In the genomic region with DNA sequence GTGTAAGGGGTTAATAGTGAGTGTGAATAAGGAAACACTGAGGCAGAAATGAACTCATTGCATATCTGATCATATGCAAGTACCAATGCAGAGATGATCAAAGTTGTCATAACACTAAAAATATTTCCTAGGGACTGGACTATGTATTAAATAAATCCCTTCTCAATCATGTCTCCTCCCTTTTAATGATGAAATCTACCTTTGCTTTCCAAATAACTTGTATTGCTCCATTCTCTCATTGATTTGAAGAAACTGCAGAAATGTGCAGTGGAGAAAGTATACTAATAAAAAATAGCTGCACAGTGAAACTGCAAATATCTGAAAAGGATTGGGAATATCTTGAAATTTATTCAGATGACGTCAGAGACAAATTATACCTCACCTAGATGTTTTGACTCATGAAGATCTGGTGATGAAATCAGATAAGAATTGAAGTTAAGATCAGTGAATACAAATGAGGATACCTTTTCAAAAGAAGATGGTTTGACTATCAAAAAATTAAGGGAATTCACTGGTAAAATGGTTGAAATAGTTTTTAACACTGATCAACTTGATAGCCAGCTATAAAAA, we compare ENCODE assay signal across 35 cellular contexts.
DNase-seq lines count a peak whose midpoint lies in the region; ATAC-seq, FAIRE-seq and TF ChIP-seq lines count a peak whose summit lies in the region.
"Had no signal": no experiment of that assay in that cellular context is flagged by ENCODE, and none has a peak within 500 bp of the region (broad histone marks: within the 10 kb centered on the region; RNA-seq: fewer than 3 reads in every experiment).

No MANE protein-coding gene starts in this region.

- H3K9ac ChIP-seq in HepG2 (ENCODE audit: insufficient read depth, low read depth, low read length), result no peak overlapping the region
- H3K9ac ChIP-seq in mesendoderm (ENCODE audit: low read length), result no peak overlapping the region
- H3K9ac ChIP-seq in SK-N-SH, result no peak overlapping the region
- H3K9ac ChIP-seq: BLaER1; BLaER1 treated with 17β-estradiol and CSF1 and Interleukin-3, amounts not matched to agents 10 nM and 100 nM had no signal

- no peaks in the 10 kb centered on the region for H3K9me2 ChIP-seq in SK-N-SH

- no peak overlapping the region for H2AK5ac ChIP-seq in mesendoderm (ENCODE audit: low read length)

- WGBS in HepG2 (ENCODE audit: low lambda C conversion rate), result 0% methylated on average over 1 of the region's 1 CpG
- WGBS in mesendoderm (ENCODE audit: extremely low coverage, insufficient coverage, low lambda C conversion rate), result no CpG with 5 or more reads among the region's 1 CpG
- 3% methylated on average over 1 of the region's 1 CpG for WGBS in SK-N-SH (ENCODE audit: low lambda C conversion rate)

- TF ChIP-seq CTCF in HEK293 (tag by site-specific recombination; IDR thresholded peaks at IDR 0.05) (no peak), HepG2 (CRISPR knock-in tag; IDR thresholded peaks at IDR 0.05) (no peak), HFFc6 (IDR thresholded peaks at IDR 0.05) (no peak), SK-N-SH (IDR thresholded peaks at IDR 0.05) (no peak)

- H3K79me2 ChIP-seq in HepG2 (ENCODE audit: insufficient read depth, low read length), result no peaks in the 10 kb centered on the region
- H3K79me2 ChIP-seq in mesendoderm (ENCODE audit: control insufficient read depth, insufficient read depth, low read length), result no peaks in the 10 kb centered on the region
- no peaks in the 10 kb centered on the region for H3K79me2 ChIP-seq in SK-N-SH (ENCODE audit: insufficient read depth)

- no peak overlapping the region for H3K4ac ChIP-seq in mesendoderm (ENCODE audit: low read depth, low read length)

- TF ChIP-seq RAD21 in HepG2 (CRISPR knock-in tag; IDR thresholded peaks at IDR 0.05) (no peak), SK-N-SH (IDR thresholded peaks at IDR 0.05; ENCODE audit: low read length) (no peak)

- no peak overlapping the region for H3K18ac ChIP-seq in mesendoderm (ENCODE audit: low read length)

- no peak overlapping the region for H3K4me3 ChIP-seq in HEK293 (ENCODE audit: low read depth, low read length)
- no peak overlapping the region for H3K4me3 ChIP-seq in HepG2 (replicated peaks in 1 of 3; ENCODE audit: insufficient read depth in 1 of 3, low read depth in 2 of 3, low read length in 3 of 3)
- H3K4me3 ChIP-seq in mesendoderm (ENCODE audit: low read length), result no peak overlapping the region
- no peak overlapping the region for H3K4me3 ChIP-seq in SK-N-SH (ENCODE audit: low read depth in 2 of 2, low read length in 1 of 2)
- H3K4me3 ChIP-seq: A549; BLaER1; BLaER1 treated with 17β-estradiol and CSF1 and Interleukin-3, amounts not matched to agents 10 nM and 100 nM had no signal

- intact Hi-C loops in HepG2 (cut with micrococcal nuclease; ENCODE audit: unreplicated experiment), result no loop called here

- H3K4me1 Mint-ChIP-seq in HFFc6 (ENCODE audit: low read depth), result no peaks in the 10 kb centered on the region
- H3K4me1 Mint-ChIP-seq: B cell; CD14-positive monocyte; CD4-positive, alpha-beta memory T cell; CD4-positive, CD25-positive, alpha-beta regulatory T cell; CD8-positive, alpha-beta memory T cell had no signal

- POLR2A ChIA-PET in HEK293 (lab: Yijun Ruan, JAX) (no interaction called here), HepG2 (lab: Yijun Ruan, JAX) (no interaction called here), SK-N-SH (lab: Yijun Ruan, JAX) (no interaction called here)

- H3K9me3 ChIP-seq in HEK293 (ENCODE audit: control insufficient read depth, insufficient read depth, low read depth, low read length) (no peaks in the 10 kb centered on the region), HepG2 (ENCODE audit: low read length) (peaks cover 43% of the 10 kb centered on the region), SK-N-SH (no peaks in the 10 kb centered on the region)
- H3K9me3 ChIP-seq: A549, BE2C, Caco-2 had no signal

- no peak overlapping the region for H3K23ac ChIP-seq in mesendoderm (ENCODE audit: low read length)

- H3K27me3 ChIP-seq in HepG2 (ENCODE audit: control insufficient read depth in 1 of 2, insufficient read depth in 2 of 2, low read length in 2 of 2) (no peaks in the 10 kb centered on the region), mesendoderm (ENCODE audit: insufficient read depth, low read length, poor library complexity) (no peaks in the 10 kb centered on the region), SK-N-SH (ENCODE audit: insufficient read depth) (no peaks in the 10 kb centered on the region)
- H3K27me3 ChIP-seq: BE2C; BLaER1; BLaER1 treated with 17β-estradiol and CSF1 and Interleukin-3, amounts not matched to agents 10 nM and 100 nM had no signal

- BruUV-seq in HepG2 (replicated peaks; lab: Mats Ljungman, UMichigan), result no TSS peak

- peak overlapping the region; percentile 27 for H2BK15ac ChIP-seq in mesendoderm (replicated peaks; ENCODE audit: low read depth)

- H4K8ac ChIP-seq in mesendoderm (ENCODE audit: low read depth, low read length), result no peak overlapping the region

- no peak overlapping the region for H4K5ac ChIP-seq in mesendoderm (ENCODE audit: low read length)

- no peaks in the 10 kb centered on the region for H3K4me1 ChIP-seq in HEK293 (ENCODE audit: control insufficient read depth, insufficient read depth, low read length)
- H3K4me1 ChIP-seq in HepG2 (ENCODE audit: insufficient read depth, low read length), result no peaks in the 10 kb centered on the region
- H3K4me1 ChIP-seq in mesendoderm (ENCODE audit: control insufficient read depth, low read depth, low read length), result no peaks in the 10 kb centered on the region
- no peaks in the 10 kb centered on the region for H3K4me1 ChIP-seq in SK-N-SH (ENCODE audit: control insufficient read depth in 1 of 2, insufficient read depth in 2 of 2, low read depth in 1 of 2, low read length in 1 of 2)
- H3K4me1 ChIP-seq: A549; BE2C; BLaER1 treated with 17β-estradiol and CSF1 and Interleukin-3, amounts not matched to agents 10 nM and 100 nM; Caco-2 had no signal

- in situ Hi-C loops in HepG2 (cut with HindIII; ENCODE audit: extremely low pct_ligation_motif_present, low pct_unique_long_range_greater_than_20kb), result no loop called here

- ATAC-seq in left lobe of liver (peak; percentile 67), HepG2 (no peak)
- ATAC-seq: A549; CD8-positive, alpha-beta T cell had no signal

- TF ChIP-seq EP300 in HepG2 (IDR thresholded peaks at IDR 0.05; ENCODE audit: low read depth in 2 of 2, low read length in 2 of 2), result no peak
- TF ChIP-seq EP300 in HepG2 (CRISPR knock-in tag; IDR thresholded peaks at IDR 0.05; ENCODE audit: borderline replicate concordance), result no peak
- no peak for TF ChIP-seq EP300 in SK-N-SH (IDR thresholded peaks at IDR 0.05; ENCODE audit: borderline replicate concordance in 1 of 2, low read depth in 1 of 2, low read length in 1 of 2)

- no peak overlapping the region for H2BK5ac ChIP-seq in mesendoderm (ENCODE audit: low read length)

- no peak overlapping the region for H2BK120ac ChIP-seq in mesendoderm (ENCODE audit: low read depth, low read length)

- H2AFZ ChIP-seq in HepG2 (ENCODE audit: low read length) (no peak overlapping the region), SK-N-SH (ENCODE audit: low read depth) (no peak overlapping the region)

- H3K36me3 Mint-ChIP-seq in HFFc6 (ENCODE audit: low read depth), result no peaks in the 10 kb centered on the region
- H3K36me3 Mint-ChIP-seq: CD14-positive monocyte; CD4-positive, alpha-beta memory T cell; CD4-positive, CD25-positive, alpha-beta regulatory T cell; CD8-positive, alpha-beta memory T cell; CD8-positive, alpha-beta T cell had no signal

- no peak overlapping the region for H3K56ac ChIP-seq in mesendoderm (ENCODE audit: low read length)

- no peak overlapping the region for H3K4me2 ChIP-seq in HepG2 (ENCODE audit: low read depth, low read length)
- H3K4me2 ChIP-seq in mesendoderm (ENCODE audit: low read length), result no peak overlapping the region
- H3K4me2 ChIP-seq in SK-N-SH, result no peak overlapping the region
- H3K4me2 ChIP-seq: A549; BLaER1; BLaER1 treated with 17β-estradiol and CSF1 and Interleukin-3, amounts not matched to agents 10 nM and 100 nM had no signal

- H3K9me3 Mint-ChIP-seq in HFFc6, result peaks cover 11% of the 10 kb centered on the region

- H3K36me3 ChIP-seq in HEK293 (ENCODE audit: control insufficient read depth in 2 of 2, insufficient read depth in 1 of 2, low read length in 2 of 2) (no peaks in the 10 kb centered on the region), HepG2 (replicated peaks in 1 of 2; ENCODE audit: control insufficient read depth in 1 of 2, insufficient read depth in 2 of 2, low read length in 2 of 2) (no peaks in the 10 kb centered on the region), mesendoderm (ENCODE audit: control insufficient read depth, insufficient read depth, low read length) (no peaks in the 10 kb centered on the region), SK-N-SH (replicated peaks in 1 of 2; ENCODE audit: control insufficient read depth in 1 of 2, insufficient read depth in 2 of 2, low read length in 1 of 2) (no peaks in the 10 kb centered on the region)
- H3K36me3 ChIP-seq: BE2C; BLaER1; BLaER1 treated with 17β-estradiol and CSF1 and Interleukin-3, amounts not matched to agents 10 nM and 100 nM had no signal

- no peak for FAIRE-seq in HepG2 (lab: Jason Lieb, UNC)
- FAIRE-seq in GM19239 (lab: Jason Lieb, UNC), result no peak
- FAIRE-seq: A549, D721Med had no signal

- TF ChIP-seq POLR2A in HepG2 (IDR thresholded peaks at IDR 0.05; ENCODE audit: insufficient read depth in 1 of 2, low read depth in 2 of 2, low read length in 2 of 2), result no peak

- no peak overlapping the region for H3K27ac Mint-ChIP-seq in HFFc6
- H3K27ac Mint-ChIP-seq: B cell; CD14-positive monocyte; CD4-positive, alpha-beta memory T cell; CD4-positive, alpha-beta T cell; CD4-positive, CD25-positive, alpha-beta regulatory T cell; CD8-positive, alpha-beta memory T cell; CD8-positive, alpha-beta T cell had no signal

- H4K20me1 ChIP-seq in HepG2 (ENCODE audit: insufficient read depth, low read length) (no peaks in the 10 kb centered on the region), SK-N-SH (ENCODE audit: insufficient read depth) (no peaks in the 10 kb centered on the region)
- H4K20me1 ChIP-seq: BLaER1; BLaER1 treated with 17β-estradiol and CSF1 and Interleukin-3, amounts not matched to agents 10 nM and 100 nM had no signal

- DNase-seq in left lobe of liver (ENCODE audit: low spot score), result no peak
- DNase-seq in HepG2 (ENCODE audit: low spot score), result no peak
- DNase-seq in mesendoderm, result no peak
- DNase-seq in GM19239 (ENCODE audit: insufficient read length, low spot score), result no peak
- no peak for DNase-seq in HFFc6
- no peak for DNase-seq in C1 segment of cervical spinal cord (lab: John Stamatoyannopoulos, UW)
- DNase-seq in SK-N-SH, result no peak
- DNase-seq: 8988T; ACHN; AML-193; BE2C; Caco-2; Calu3; CD4-positive, alpha-beta memory T cell; CD4-positive, alpha-beta T cell; CD4-positive, CD25-positive, alpha-beta regulatory T cell; CD8-positive, alpha-beta memory T cell; CD8-positive, alpha-beta T cell; COR-L47; DMS 273 treated with DMSO at 0.1 percent for 48 hours; DMS153; DMS53; DMS79; DMS79 treated with DMSO at 0.1 percent for 48 hours; DND-41; EL had no signal

- H3K79me1 ChIP-seq in mesendoderm (ENCODE audit: low read length), result no peaks in the 10 kb centered on the region

- H3K27ac ChIP-seq in HEK293 (ENCODE audit: extremely low read depth, low read depth, low read length), result no peak overlapping the region
- no peak overlapping the region for H3K27ac ChIP-seq in HepG2 (ENCODE audit: extremely low read length, insufficient read depth, low read length)
- no peak overlapping the region for H3K27ac ChIP-seq in mesendoderm (ENCODE audit: low read depth, low read length)
- H3K27ac ChIP-seq in SK-N-SH (ENCODE audit: low read depth in 2 of 2, low read length in 1 of 2), result no peak overlapping the region
- H3K27ac ChIP-seq: 22Rv1; A549; BLaER1; BLaER1 treated with 17β-estradiol and CSF1 and Interleukin-3, amounts not matched to agents 10 nM and 100 nM; C4-2B had no signal

- CTCF ChIA-PET in HEK293 (lab: Yijun Ruan, JAX), result no interaction called here
- CTCF ChIA-PET in HepG2 (lab: Yijun Ruan, JAX; ENCODE audit: low intra/inter-chr PET ratio, low total read pairs), result no interaction called here
- CTCF ChIA-PET in SK-N-SH (lab: Yijun Ruan, JAX), result no interaction called here

- H3K27me3 Mint-ChIP-seq in HFFc6 (ENCODE audit: insufficient read depth), result no peaks in the 10 kb centered on the region
- H3K27me3 Mint-ChIP-seq: B cell; CD4-positive, alpha-beta memory T cell; CD4-positive, alpha-beta T cell; CD4-positive, CD25-positive, alpha-beta regulatory T cell; CD8-positive, alpha-beta memory T cell had no signal

- H3K4me3 Mint-ChIP-seq in HFFc6, result no peak overlapping the region
- H3K4me3 Mint-ChIP-seq: B cell; CD14-positive monocyte; CD4-positive, alpha-beta memory T cell; CD4-positive, alpha-beta T cell; CD4-positive, CD25-positive, alpha-beta regulatory T cell; CD8-positive, alpha-beta memory T cell; CD8-positive, alpha-beta T cell had no signal

- no peaks in the 10 kb centered on the region for H3F3A ChIP-seq in SK-N-SH (replicated peaks; ENCODE audit: insufficient read depth)

Comparison
In these comparisons a context has a peak if more than half of its experiments do, and no peak if none do; other contexts are left out.
1. Of the 63 proteins assayed by ChIP-seq in both HepG2 and HEK293: peak only in HepG2: none; only in HEK293: ATF2; in both: none; in neither: 62.